ENCODE assay signal across 1 cellular context in the genomic region with DNA sequence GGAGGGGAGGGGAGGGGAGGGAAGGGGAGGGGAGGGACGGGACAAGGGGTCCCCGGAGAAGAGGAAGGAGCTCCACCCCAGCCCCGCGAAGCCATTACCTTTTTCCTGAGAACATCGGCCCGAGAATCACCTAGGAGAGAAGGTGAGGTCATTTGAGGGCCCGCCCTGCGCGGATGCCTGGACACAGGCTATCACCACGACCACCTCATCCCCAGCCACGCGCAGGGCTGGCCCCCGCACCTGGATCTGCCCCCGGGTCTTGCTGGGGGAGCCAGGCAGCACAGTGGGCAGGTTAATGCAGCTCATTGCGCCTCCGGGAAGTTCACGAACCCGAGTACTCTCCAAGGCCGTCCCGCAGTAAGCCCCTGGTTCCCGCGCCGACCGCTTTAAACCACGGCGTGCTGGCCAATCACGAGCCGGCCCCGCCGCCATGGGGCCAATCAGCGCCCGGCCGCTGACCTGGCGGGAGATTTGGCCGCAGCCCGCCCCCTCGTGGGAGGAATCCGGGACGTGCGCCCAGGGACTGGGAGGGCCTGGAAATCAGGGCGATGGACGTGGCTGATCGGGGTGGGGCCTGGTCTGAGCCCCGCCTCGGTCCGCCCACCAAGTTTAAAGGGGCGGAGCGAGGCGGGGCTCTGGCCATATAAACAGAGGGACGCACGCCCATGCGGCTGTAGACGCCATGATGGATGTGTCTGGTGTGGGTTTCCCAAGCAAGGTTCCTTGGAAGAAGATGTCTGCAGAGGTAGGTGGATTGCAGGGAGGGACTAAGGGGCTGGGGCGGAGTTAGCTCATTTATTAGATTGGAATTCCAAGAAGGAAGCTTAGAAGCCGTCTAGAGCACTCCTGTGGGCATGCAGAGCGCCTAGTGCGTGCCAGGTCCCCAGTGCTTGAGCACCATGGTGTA.
TF ChIP-seq lines count a peak whose summit lies in the region.

A gene with protein sequence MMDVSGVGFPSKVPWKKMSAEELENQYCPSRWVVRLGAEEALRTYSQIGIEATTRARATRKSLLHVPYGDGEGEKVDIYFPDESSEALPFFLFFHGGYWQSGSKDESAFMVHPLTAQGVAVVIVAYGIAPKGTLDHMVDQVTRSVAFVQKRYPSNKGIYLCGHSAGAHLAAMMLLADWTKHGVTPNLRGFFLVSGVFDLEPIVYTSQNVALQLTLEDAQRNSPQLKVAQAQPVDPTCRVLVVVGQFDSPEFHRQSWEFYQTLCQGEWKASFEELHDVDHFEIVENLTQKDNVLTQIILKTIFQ (plus strand): TSS at position 674 of the 907 bp plus-strand sequence. CDS start 9 bp downstream, at position 683.
A gene with protein sequence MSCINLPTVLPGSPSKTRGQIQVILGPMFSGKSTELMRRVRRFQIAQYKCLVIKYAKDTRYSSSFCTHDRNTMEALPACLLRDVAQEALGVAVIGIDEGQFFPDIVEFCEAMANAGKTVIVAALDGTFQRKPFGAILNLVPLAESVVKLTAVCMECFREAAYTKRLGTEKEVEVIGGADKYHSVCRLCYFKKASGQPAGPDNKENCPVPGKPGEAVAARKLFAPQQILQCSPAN (minus strand): TSS at position 364 of the 907 bp plus-strand sequence. CDS start 58 bp downstream, at position 306.

TF ChIP-seq in HEK293, 187 proteins besides CTCF, POLR2A, EP300 and RAD21 (continued from another document):
- TF ChIP-seq, protein P1, sequence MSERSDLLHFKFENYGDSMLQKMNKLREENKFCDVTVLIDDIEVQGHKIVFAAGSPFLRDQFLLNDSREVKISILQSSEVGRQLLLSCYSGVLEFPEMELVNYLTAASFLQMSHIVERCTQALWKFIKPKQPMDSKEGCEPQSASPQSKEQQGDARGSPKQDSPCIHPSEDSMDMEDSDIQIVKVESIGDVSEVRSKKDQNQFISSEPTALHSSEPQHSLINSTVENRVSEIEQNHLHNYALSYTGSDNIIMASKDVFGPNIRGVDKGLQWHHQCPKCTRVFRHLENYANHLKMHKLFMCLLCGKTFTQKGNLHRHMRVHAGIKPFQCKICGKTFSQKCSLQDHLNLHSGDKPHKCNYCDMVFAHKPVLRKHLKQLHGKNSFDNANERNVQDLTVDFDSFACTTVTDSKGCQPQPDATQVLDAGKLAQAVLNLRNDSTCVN (tag by site-specific recombination; optimal IDR thresholded peaks at IDR 0.05): peak; percentile 72
- peak; percentile 88 for TF ChIP-seq EGR2 (tag by site-specific recombination; IDR thresholded peaks at IDR 0.05; ENCODE audit: low read depth)
- peak; percentile 18; the same call in 1 of the 2 replicates for TF ChIP-seq FEZF1 (tag by site-specific recombination; IDR thresholded peaks at IDR 0.05)
- TF ChIP-seq ZBTB7A (tag by site-specific recombination; IDR thresholded peaks at IDR 0.05; ENCODE audit: low read depth): 0 out of 2 replicates have a peak, but pooled peaks have one; percentile 72
- TF ChIP-seq ZXDB (tag by site-specific recombination; IDR thresholded peaks at IDR 0.05): peak; percentile 90
- TF ChIP-seq, protein P2, sequence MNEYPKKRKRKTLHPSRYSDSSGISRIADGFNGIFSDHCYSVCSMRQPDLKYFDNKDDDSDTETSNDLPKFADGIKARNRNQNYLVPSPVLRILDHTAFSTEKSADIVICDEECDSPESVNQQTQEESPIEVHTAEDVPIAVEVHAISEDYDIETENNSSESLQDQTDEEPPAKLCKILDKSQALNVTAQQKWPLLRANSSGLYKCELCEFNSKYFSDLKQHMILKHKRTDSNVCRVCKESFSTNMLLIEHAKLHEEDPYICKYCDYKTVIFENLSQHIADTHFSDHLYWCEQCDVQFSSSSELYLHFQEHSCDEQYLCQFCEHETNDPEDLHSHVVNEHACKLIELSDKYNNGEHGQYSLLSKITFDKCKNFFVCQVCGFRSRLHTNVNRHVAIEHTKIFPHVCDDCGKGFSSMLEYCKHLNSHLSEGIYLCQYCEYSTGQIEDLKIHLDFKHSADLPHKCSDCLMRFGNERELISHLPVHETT (tag by site-specific recombination; IDR thresholded peaks at IDR 0.05): peak; percentile 45
- TF ChIP-seq, protein P3, sequence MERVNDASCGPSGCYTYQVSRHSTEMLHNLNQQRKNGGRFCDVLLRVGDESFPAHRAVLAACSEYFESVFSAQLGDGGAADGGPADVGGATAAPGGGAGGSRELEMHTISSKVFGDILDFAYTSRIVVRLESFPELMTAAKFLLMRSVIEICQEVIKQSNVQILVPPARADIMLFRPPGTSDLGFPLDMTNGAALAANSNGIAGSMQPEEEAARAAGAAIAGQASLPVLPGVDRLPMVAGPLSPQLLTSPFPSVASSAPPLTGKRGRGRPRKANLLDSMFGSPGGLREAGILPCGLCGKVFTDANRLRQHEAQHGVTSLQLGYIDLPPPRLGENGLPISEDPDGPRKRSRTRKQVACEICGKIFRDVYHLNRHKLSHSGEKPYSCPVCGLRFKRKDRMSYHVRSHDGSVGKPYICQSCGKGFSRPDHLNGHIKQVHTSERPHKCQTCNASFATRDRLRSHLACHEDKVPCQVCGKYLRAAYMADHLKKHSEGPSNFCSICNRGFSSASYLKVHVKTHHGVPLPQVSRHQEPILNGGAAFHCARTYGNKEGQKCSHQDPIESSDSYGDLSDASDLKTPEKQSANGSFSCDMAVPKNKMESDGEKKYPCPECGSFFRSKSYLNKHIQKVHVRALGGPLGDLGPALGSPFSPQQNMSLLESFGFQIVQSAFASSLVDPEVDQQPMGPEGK (tag by site-specific recombination; IDR thresholded peaks at IDR 0.05): peak; percentile 95
- peak; percentile 95 for TF ChIP-seq ZNF335 (tag by site-specific recombination; conservative IDR thresholded peaks at IDR 0.05)
- TF ChIP-seq GLIS1 (tag by site-specific recombination; IDR thresholded peaks at IDR 0.05): peak; percentile 80
- peak; percentile 95 for TF ChIP-seq BCL11B (tag by site-specific recombination; IDR thresholded peaks at IDR 0.05; ENCODE audit: low read depth)
- no peak for TF ChIP-seq YY2 (tag by site-specific recombination; IDR thresholded peaks at IDR 0.05)
- peak; percentile 20; the same call in 1 of the 2 replicates for TF ChIP-seq ZNF324 (tag by site-specific recombination; IDR thresholded peaks at IDR 0.05)
- peak; percentile 89 for TF ChIP-seq BCL11A (tag by site-specific recombination; IDR thresholded peaks at IDR 0.05; ENCODE audit: low read depth)
- peak; percentile 29; the same call in 1 of the 2 replicates for TF ChIP-seq ZNF10 (tag by site-specific recombination; IDR thresholded peaks at IDR 0.05)
- TF ChIP-seq, protein P4, sequence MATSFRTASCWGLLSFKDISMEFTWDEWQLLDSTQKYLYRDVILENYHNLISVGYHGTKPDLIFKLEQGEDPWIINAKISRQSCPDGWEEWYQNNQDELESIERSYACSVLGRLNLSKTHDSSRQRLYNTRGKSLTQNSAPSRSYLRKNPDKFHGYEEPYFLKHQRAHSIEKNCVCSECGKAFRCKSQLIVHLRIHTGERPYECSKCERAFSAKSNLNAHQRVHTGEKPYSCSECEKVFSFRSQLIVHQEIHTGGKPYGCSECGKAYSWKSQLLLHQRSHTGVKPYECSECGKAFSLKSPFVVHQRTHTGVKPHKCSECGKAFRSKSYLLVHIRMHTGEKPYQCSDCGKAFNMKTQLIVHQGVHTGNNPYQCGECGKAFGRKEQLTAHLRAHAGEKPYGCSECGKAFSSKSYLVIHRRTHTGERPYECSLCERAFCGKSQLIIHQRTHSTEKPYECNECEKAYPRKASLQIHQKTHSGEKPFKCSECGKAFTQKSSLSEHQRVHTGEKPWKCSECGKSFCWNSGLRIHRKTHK (tag by site-specific recombination; IDR thresholded peaks at IDR 0.05): no peak
- TF ChIP-seq, protein P5, sequence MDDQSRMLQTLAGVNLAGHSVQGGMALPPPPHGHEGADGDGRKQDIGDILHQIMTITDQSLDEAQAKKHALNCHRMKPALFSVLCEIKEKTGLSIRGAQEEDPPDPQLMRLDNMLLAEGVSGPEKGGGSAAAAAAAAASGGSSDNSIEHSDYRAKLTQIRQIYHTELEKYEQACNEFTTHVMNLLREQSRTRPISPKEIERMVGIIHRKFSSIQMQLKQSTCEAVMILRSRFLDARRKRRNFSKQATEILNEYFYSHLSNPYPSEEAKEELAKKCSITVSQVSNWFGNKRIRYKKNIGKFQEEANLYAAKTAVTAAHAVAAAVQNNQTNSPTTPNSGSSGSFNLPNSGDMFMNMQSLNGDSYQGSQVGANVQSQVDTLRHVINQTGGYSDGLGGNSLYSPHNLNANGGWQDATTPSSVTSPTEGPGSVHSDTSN (CRISPR knock-in tag; IDR thresholded peaks at IDR 0.05): peak; percentile 88; the same call in 1 of the 2 replicates
- TF ChIP-seq ZNF394 (tag by site-specific recombination; IDR thresholded peaks at IDR 0.05; ENCODE audit: borderline replicate concordance): peak; percentile 38; the same call in 1 of the 2 replicates
- peak; percentile 52; the same call in 1 of the 2 replicates for TF ChIP-seq ZBTB20 (tag by site-specific recombination; IDR thresholded peaks at IDR 0.05)
- peak; percentile 96 for TF ChIP-seq KLF8 (tag by site-specific recombination; IDR thresholded peaks at IDR 0.05)
- TF ChIP-seq SCRT2 (tag by site-specific recombination; IDR thresholded peaks at IDR 0.05): no peak
- 0 out of 2 replicates have a peak, but pooled peaks have one; percentile 67 for TF ChIP-seq ZNF785 (tag by site-specific recombination; IDR thresholded peaks at IDR 0.05)
- peak; percentile 77 for TF ChIP-seq KLF9 (tag by site-specific recombination; IDR thresholded peaks at IDR 0.05; ENCODE audit: low read depth)
- TF ChIP-seq ZFP69B (tag by site-specific recombination; IDR thresholded peaks at IDR 0.05): peak; percentile 74
- peak; percentile 48; the same call in 1 of the 2 replicates for TF ChIP-seq ZBTB17 (tag by site-specific recombination; IDR thresholded peaks at IDR 0.05)
- TF ChIP-seq ZNF561 (tag by site-specific recombination; IDR thresholded peaks at IDR 0.05; ENCODE audit: borderline replicate concordance): peak; percentile 66; the same call in 1 of the 2 replicates
- no peak for TF ChIP-seq ZNF521 (tag by site-specific recombination; IDR thresholded peaks at IDR 0.05)
- TF ChIP-seq HOXD13 (CRISPR knock-in tag; IDR thresholded peaks at IDR 0.05; ENCODE audit: borderline replicate concordance): no peak
- peak; percentile 57; the same call in 1 of the 2 replicates for TF ChIP-seq KLF10 (tag by site-specific recombination; IDR thresholded peaks at IDR 0.05)
- TF ChIP-seq ZNF391 (tag by site-specific recombination; IDR thresholded peaks at IDR 0.05; ENCODE audit: borderline replicate concordance, low read depth): peak; percentile 92; the same call in 1 of the 2 replicates
- peak; percentile 78 for TF ChIP-seq ZBTB8A (tag by site-specific recombination; IDR thresholded peaks at IDR 0.05)
- no peak for TF ChIP-seq ZNF626 (tag by site-specific recombination; IDR thresholded peaks at IDR 0.05)
- TF ChIP-seq KLF16 (tag by site-specific recombination; IDR thresholded peaks at IDR 0.05): peak; percentile 69
- TF ChIP-seq ZBTB48 (tag by site-specific recombination; IDR thresholded peaks at IDR 0.05): peak; percentile 68
- TF ChIP-seq KLF1 (tag by site-specific recombination; IDR thresholded peaks at IDR 0.05): peak; percentile 81
- peak; percentile 63 for TF ChIP-seq KLF7 (tag by site-specific recombination; IDR thresholded peaks at IDR 0.05; ENCODE audit: borderline replicate concordance)
- no peak for TF ChIP-seq ZNF558 (tag by site-specific recombination; IDR thresholded peaks at IDR 0.05)
- TF ChIP-seq SP7 (tag by site-specific recombination; IDR thresholded peaks at IDR 0.05): peak; percentile 89
- TF ChIP-seq, protein P6, sequence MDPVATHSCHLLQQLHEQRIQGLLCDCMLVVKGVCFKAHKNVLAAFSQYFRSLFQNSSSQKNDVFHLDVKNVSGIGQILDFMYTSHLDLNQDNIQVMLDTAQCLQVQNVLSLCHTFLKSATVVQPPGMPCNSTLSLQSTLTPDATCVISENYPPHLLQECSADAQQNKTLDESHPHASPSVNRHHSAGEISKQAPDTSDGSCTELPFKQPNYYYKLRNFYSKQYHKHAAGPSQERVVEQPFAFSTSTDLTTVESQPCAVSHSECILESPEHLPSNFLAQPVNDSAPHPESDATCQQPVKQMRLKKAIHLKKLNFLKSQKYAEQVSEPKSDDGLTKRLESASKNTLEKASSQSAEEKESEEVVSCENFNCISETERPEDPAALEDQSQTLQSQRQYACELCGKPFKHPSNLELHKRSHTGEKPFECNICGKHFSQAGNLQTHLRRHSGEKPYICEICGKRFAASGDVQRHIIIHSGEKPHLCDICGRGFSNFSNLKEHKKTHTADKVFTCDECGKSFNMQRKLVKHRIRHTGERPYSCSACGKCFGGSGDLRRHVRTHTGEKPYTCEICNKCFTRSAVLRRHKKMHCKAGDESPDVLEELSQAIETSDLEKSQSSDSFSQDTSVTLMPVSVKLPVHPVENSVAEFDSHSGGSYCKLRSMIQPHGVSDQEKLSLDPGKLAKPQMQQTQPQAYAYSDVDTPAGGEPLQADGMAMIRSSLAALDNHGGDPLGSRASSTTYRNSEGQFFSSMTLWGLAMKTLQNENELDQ (tag by site-specific recombination; IDR thresholded peaks at IDR 0.05; ENCODE audit: low read depth): no peak
- peak; percentile 70 for TF ChIP-seq ZNF660 (tag by site-specific recombination; IDR thresholded peaks at IDR 0.05)
